In genomic region chr11:112795142-112795815, GRCh38 we compare ENCODE assay signal across 1 cellular context.
TF ChIP-seq lines count a peak whose summit lies in the region.

No MANE protein-coding gene starts in this region.

TF ChIP-seq in K562, 482 proteins besides CTCF, POLR2A, EP300 and RAD21 (continued from another document):
- TF ChIP-seq, protein P1, sequence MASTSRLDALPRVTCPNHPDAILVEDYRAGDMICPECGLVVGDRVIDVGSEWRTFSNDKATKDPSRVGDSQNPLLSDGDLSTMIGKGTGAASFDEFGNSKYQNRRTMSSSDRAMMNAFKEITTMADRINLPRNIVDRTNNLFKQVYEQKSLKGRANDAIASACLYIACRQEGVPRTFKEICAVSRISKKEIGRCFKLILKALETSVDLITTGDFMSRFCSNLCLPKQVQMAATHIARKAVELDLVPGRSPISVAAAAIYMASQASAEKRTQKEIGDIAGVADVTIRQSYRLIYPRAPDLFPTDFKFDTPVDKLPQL (IDR thresholded peaks at IDR 0.05; ENCODE audit: extremely low read depth, insufficient read length): no peak
- TF ChIP-seq, protein P2, sequence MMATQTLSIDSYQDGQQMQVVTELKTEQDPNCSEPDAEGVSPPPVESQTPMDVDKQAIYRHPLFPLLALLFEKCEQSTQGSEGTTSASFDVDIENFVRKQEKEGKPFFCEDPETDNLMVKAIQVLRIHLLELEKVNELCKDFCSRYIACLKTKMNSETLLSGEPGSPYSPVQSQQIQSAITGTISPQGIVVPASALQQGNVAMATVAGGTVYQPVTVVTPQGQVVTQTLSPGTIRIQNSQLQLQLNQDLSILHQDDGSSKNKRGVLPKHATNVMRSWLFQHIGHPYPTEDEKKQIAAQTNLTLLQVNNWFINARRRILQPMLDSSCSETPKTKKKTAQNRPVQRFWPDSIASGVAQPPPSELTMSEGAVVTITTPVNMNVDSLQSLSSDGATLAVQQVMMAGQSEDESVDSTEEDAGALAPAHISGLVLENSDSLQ (IDR thresholded peaks at IDR 0.05): peak; percentile 44; the same call in 1 of the 2 replicates
- TF ChIP-seq CBFB (CRISPR knock-in tag; IDR thresholded peaks at IDR 0.05): no peak
- TF ChIP-seq, protein P3, sequence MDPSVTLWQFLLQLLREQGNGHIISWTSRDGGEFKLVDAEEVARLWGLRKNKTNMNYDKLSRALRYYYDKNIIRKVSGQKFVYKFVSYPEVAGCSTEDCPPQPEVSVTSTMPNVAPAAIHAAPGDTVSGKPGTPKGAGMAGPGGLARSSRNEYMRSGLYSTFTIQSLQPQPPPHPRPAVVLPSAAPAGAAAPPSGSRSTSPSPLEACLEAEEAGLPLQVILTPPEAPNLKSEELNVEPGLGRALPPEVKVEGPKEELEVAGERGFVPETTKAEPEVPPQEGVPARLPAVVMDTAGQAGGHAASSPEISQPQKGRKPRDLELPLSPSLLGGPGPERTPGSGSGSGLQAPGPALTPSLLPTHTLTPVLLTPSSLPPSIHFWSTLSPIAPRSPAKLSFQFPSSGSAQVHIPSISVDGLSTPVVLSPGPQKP (CRISPR knock-in tag; IDR thresholded peaks at IDR 0.05): no peak
